8 cellular contexts compared by ENCODE assay signal in the genomic region with DNA sequence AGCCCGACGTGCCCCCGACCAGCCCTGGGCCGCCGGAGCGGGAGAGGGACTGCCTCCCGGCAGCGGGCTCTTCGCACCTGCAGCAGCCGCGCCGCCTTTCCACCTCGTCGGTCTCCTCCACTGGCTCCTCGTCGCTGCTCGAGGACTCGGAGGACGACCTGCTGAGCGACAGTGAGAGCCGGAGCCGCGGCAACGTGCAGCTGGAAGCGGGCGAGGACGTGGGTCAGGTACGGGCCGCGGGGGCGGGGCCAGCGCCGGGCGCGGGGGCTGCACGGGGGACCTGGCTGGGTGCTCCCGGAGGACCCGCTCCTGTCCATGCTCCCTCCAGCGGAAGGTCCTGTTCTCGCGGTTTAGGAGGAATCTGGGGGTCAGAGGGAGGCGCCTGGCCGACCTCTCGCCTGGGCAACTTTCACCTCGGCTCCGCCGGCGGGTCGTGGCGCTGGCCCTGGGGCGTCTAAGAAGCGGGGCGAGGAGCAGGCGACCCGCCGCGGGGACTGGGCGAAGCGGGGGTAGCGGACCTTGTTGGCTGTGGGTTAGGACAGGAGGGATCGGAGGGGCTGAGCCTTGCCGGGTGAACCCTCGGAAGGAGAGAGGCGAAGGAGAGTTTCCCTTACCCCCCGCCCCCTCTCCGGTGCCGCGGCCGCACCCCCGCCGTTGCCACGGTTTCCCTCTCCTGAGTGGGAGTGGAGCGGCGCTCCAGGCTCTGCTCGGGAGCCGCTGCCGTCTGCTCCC. TPM values are rescaled to one million over a fixed set of nuclear protein-coding genes. Genes with fewer than 3 reads are reported as not detected.
DNase-seq lines count a peak whose midpoint lies in the region; TF ChIP-seq lines count a peak whose summit lies in the region.

No MANE protein-coding gene starts in this region.

- TF ChIP-seq CTCF in GM10266 (IDR thresholded peaks at IDR 0.05; ENCODE audit: control insufficient read depth, insufficient read depth, low read depth, missing control alignments), result no peak

- DNase-seq in GM10266 (ENCODE audit: extremely low spot score) (peak; percentile 75), GM23248 (peak; percentile 38), M059J (ENCODE audit: low read depth) (peak; percentile 31), SW 1271 (lab: John Stamatoyannopoulos, UW) (no peak), MV-4-11 (lab: John Stamatoyannopoulos, UW) (no peak)
- DNase-seq in activated T-helper 9 cell treated with anti-CD3 and anti-CD28 coated beads, Interleukin-2, amount 50 U/mL, for 16 hours (ENCODE audit: low read depth), result peak; percentile 33
- peak; percentile 62 for DNase-seq in stimulated activated CD4-positive, alpha-beta T cell treated with anti-CD3 and anti-CD28 coated beads, Interleukin-15, amount 100 ng/mL, for 24 hours

- no peak overlapping the region for H3K9ac ChIP-seq in GM23248
- no peak overlapping the region for H3K9ac ChIP-seq in iPS-18a (ENCODE audit: low read length)

- H3K9me2 ChIP-seq in GM23248 (ENCODE audit: insufficient read depth), result no peaks in the 10 kb centered on the region

- WGBS in GM23248 (ENCODE audit: low coverage in 1 of 2, low lambda C conversion rate in 2 of 2, missing lambda C conversion rate in 2 of 2), 2 experiments, result 3% methylated on average over 33 to 75 of the region's 77 CpGs

- H2AFZ ChIP-seq in GM23248, result peak overlapping the region; percentile 27

- no peaks in the 10 kb centered on the region for H4K20me1 ChIP-seq in GM23248 (ENCODE audit: insufficient read depth)

- peak overlapping the region; percentile 66 for H3K4me3 ChIP-seq in GM23248
- H3K4me3 ChIP-seq in iPS-18a (ENCODE audit: low read length), result peak overlapping the region; percentile 38

- H3F3A ChIP-seq in GM23248 (ENCODE audit: insufficient read depth), result peaks cover 7% of the 10 kb centered on the region; the same call in 1 of the 2 replicates

- H3K4me1 ChIP-seq in GM23248 (ENCODE audit: insufficient read depth) (peaks cover 12% of the 10 kb centered on the region), iPS-18a (ENCODE audit: control insufficient read depth, low read depth, low read length) (peaks cover 9% of the 10 kb centered on the region)

- in situ Hi-C loops in GM23248 (cut with MboI), result no loop called here

- H3K27me3 ChIP-seq in GM23248 (replicated peaks; ENCODE audit: insufficient read depth), result peaks cover 10% of the 10 kb centered on the region; the same call in 1 of the 2 replicates
- peaks cover 91% of the 10 kb centered on the region for H3K27me3 ChIP-seq in iPS-18a (ENCODE audit: control insufficient read depth, insufficient read depth, low read length)

- no peak overlapping the region for H3K27ac ChIP-seq in GM23248
- H3K27ac ChIP-seq in iPS-18a (ENCODE audit: low read length), result no peak overlapping the region

- H3K9me3 ChIP-seq in GM23248 (ENCODE audit: low read depth) (no peaks in the 10 kb centered on the region), iPS-18a (ENCODE audit: control insufficient read depth, low read depth, low read length) (no peaks in the 10 kb centered on the region)

- H3K36me3 ChIP-seq in GM23248 (ENCODE audit: low read depth), result no peaks in the 10 kb centered on the region
- no peaks in the 10 kb centered on the region for H3K36me3 ChIP-seq in iPS-18a (ENCODE audit: control insufficient read depth, low read depth, low read length)

- no peaks in the 10 kb centered on the region for H3K79me2 ChIP-seq in GM23248 (ENCODE audit: insufficient read depth)

- peak overlapping the region; percentile 60 for H3K4me2 ChIP-seq in GM23248 (ENCODE audit: unreplicated experiment)

RNA-seq across cellular contexts. Expression of a gene that starts 0.7 kb away (rescaled TPM):
- total RNA-seq in GM23248 (2014; rRNA removed; shearing (Covaris generic)), result 0.43 and 7.7 TPM in 2 replicates
- 0.14 TPM in 1 of 2 replicates, not detected in the other for polyA plus RNA-seq in GM23248 (2016; fragmentation: Nextera tagmentation; extraction: Ambion mirVana)
- 3.7 and 6.1 TPM in 2 replicates for total RNA-seq in M059J (2014; rRNA removed; shearing (Covaris generic))

RNA-seq across cellular contexts. Expression of a gene that starts 19.3 kb away (rescaled TPM):
- total RNA-seq in GM23248 (2014; rRNA removed; shearing (Covaris generic)), result not detected in 2 replicates
- not detected in 2 replicates for polyA plus RNA-seq in GM23248 (2016; fragmentation: Nextera tagmentation; extraction: Ambion mirVana)
- total RNA-seq in M059J (2014; rRNA removed; shearing (Covaris generic)), result not detected in 2 replicates

RNA-seq across cellular contexts. Expression of a gene that starts 49.7 kb away (rescaled TPM):
- 15.7 and 16.5 TPM in 2 replicates for total RNA-seq in GM23248 (2014; rRNA removed; shearing (Covaris generic))
- polyA plus RNA-seq in GM23248 (2016; fragmentation: Nextera tagmentation; extraction: Ambion mirVana), result 10.7 and 11.4 TPM in 2 replicates
- total RNA-seq in M059J (2014; rRNA removed; shearing (Covaris generic)), result 15.9 and 23.6 TPM in 2 replicates

Comparison
In these comparisons a context has a peak if more than half of its experiments do, and no peak if none do; other contexts are left out.
1. DNase-seq: peak in GM10266 (single experiment), GM23248 (single experiment), M059J (single experiment), activated T-helper 9 cell treated with anti-CD3 and anti-CD28 coated beads, Interleukin-2, amount 50 U/mL, for 16 hours (single experiment) and stimulated activated CD4-positive, alpha-beta T cell treated with anti-CD3 and anti-CD28 coated beads, Interleukin-15, amount 100 ng/mL, for 24 hours (single experiment); none in SW 1271 (0 of 2) and MV-4-11 (single experiment).